ENCODE assay signal across 12 cellular contexts in genomic region chr1:209086486-209087192, GRCh38.
A peak's percentile ranks its signal among the peaks of the same experiment; 100 is the strongest.
DNase-seq lines count a peak whose midpoint lies in the region; ATAC-seq and TF ChIP-seq lines count a peak whose summit lies in the region.
"Had no signal": no experiment of that assay in that cellular context is flagged by ENCODE, and none has a peak within 500 bp of the region (broad histone marks: within the 10 kb centered on the region; RNA-seq: fewer than 3 reads in every experiment).

No MANE protein-coding gene starts in this region.

- no peak overlapping the region for H3K27ac Mint-ChIP-seq in CD8-positive, alpha-beta memory T cell

- H3K4me1 Mint-ChIP-seq in CD8-positive, alpha-beta memory T cell, result no peaks in the 10 kb centered on the region

- H3K27ac ChIP-seq in gastroesophageal sphincter, result no peak overlapping the region
- H3K27ac ChIP-seq in uterus, result no peak overlapping the region
- no peak overlapping the region for H3K27ac ChIP-seq in CD8-positive, alpha-beta memory T cell (ENCODE audit: low read depth, low read length)
- H3K27ac ChIP-seq: prostate gland, SK-N-MC had no signal

- POLR2A ChIA-PET in CD8-positive, alpha-beta memory T cell (lab: Charles Lee), result no interaction called here

- H3K4me3 Mint-ChIP-seq in CD8-positive, alpha-beta memory T cell, result no peak overlapping the region

- peaks cover 0 to 8% (median 0%) of the 10 kb centered on the region in 3 donors for H3K9me3 ChIP-seq in gastroesophageal sphincter
- H3K9me3 ChIP-seq in uterus, result no peaks in the 10 kb centered on the region
- no peaks in the 10 kb centered on the region for H3K9me3 ChIP-seq in CD8-positive, alpha-beta memory T cell (ENCODE audit: low read length)
- H3K9me3 ChIP-seq: prostate gland had no signal

- 51 to 67% methylated on average over 1 to 5 of the region's 6 CpGs for WGBS in gastroesophageal sphincter (ENCODE audit: low coverage in 1 of 2), 2 donors

- H3K36me3 Mint-ChIP-seq in CD8-positive, alpha-beta memory T cell, result no peaks in the 10 kb centered on the region

- H3K4me3 ChIP-seq in gastroesophageal sphincter, result no peak overlapping the region
- no peak overlapping the region for H3K4me3 ChIP-seq in uterus
- no peak overlapping the region for H3K4me3 ChIP-seq in CD8-positive, alpha-beta memory T cell (ENCODE audit: low read length)
- H3K4me3 ChIP-seq: prostate gland, SK-N-MC had no signal

- DNase-seq in renal cortical epithelial cell (ENCODE audit: low read depth), result peak; percentile 65
- no peak for DNase-seq in uterus
- no peak for DNase-seq in CD8-positive, alpha-beta memory T cell
- DNase-seq: erythroblast, left colon, NCI-H226 had no signal

- peak; percentile 87 for ATAC-seq in GM18873 (IDR thresholded peaks at IDR 0.05; ENCODE audit: low FRiP score, unreplicated experiment)
- ATAC-seq in GM21737 (IDR thresholded peaks at IDR 0.05; ENCODE audit: unreplicated experiment), result peak; percentile 98
- ATAC-seq in HG03354 (IDR thresholded peaks at IDR 0.05; ENCODE audit: poor library complexity, severe bottlenecking, unreplicated experiment), result peak; percentile 77
- ATAC-seq in gastroesophageal sphincter, result no peak
- ATAC-seq: left colon had no signal

- CTCF ChIA-PET in CD8-positive, alpha-beta memory T cell (lab: Charles Lee), result no interaction called here

- TF ChIP-seq CTCF in gastroesophageal sphincter (IDR thresholded peaks at IDR 0.05), result no peak
- TF ChIP-seq CTCF in uterus (IDR thresholded peaks at IDR 0.05), result no peak

- H3K4me1 ChIP-seq in gastroesophageal sphincter (no peaks in the 10 kb centered on the region), uterus (no peaks in the 10 kb centered on the region)
- no peaks in the 10 kb centered on the region for H3K4me1 ChIP-seq in CD8-positive, alpha-beta memory T cell (ENCODE audit: insufficient read depth, low read length)
- H3K4me1 ChIP-seq: prostate gland had no signal

- TF ChIP-seq EP300 in gastroesophageal sphincter (IDR thresholded peaks at IDR 0.05), result no peak

- H3K36me3 ChIP-seq in gastroesophageal sphincter (no peaks in the 10 kb centered on the region), uterus (no peaks in the 10 kb centered on the region)
- H3K36me3 ChIP-seq in CD8-positive, alpha-beta memory T cell (ENCODE audit: insufficient read depth, low read length), result no peaks in the 10 kb centered on the region
- H3K36me3 ChIP-seq: prostate gland had no signal

- no peaks in the 10 kb centered on the region for H3K27me3 ChIP-seq in gastroesophageal sphincter
- no peaks in the 10 kb centered on the region for H3K27me3 ChIP-seq in uterus
- H3K27me3 ChIP-seq in CD8-positive, alpha-beta memory T cell (ENCODE audit: insufficient read depth, low read length, poor library complexity, severe bottlenecking), result no peaks in the 10 kb centered on the region

- H3K27me3 Mint-ChIP-seq in CD8-positive, alpha-beta memory T cell, result peaks cover 0 to 1% of the 10 kb centered on the region in 2 donors

- intact Hi-C loops in uterus (cut with DNase I; ENCODE audit: low total_unique reads), result no loop called here

- TF ChIP-seq POLR2A in gastroesophageal sphincter (IDR thresholded peaks at IDR 0.05), result no peak
- TF ChIP-seq POLR2A in uterus (IDR thresholded peaks at IDR 0.05), result no peak

- H3K9me3 Mint-ChIP-seq in CD8-positive, alpha-beta memory T cell, result peaks cover 0 to 5% (median 3%) of the 10 kb centered on the region in 5 donors
